ENCODE assay signal across 2 cellular contexts in genomic region chr1:17538428-17539130, GRCh38.
TF ChIP-seq lines count a peak whose summit lies in the region.

No MANE protein-coding gene starts in this region.

TF ChIP-seq in IMR-90, 13 proteins besides CTCF, POLR2A, EP300 and RAD21 (continued from another document):
- no peak for TF ChIP-seq NFE2L2 (IDR thresholded peaks at IDR 0.05; ENCODE audit: low read depth, low read length)
- TF ChIP-seq MAZ (IDR thresholded peaks at IDR 0.05; ENCODE audit: borderline replicate concordance, low read depth, low read length) = no peak
- no peak for TF ChIP-seq FOS (IDR thresholded peaks at IDR 0.05; ENCODE audit: low read depth, low read length)
- no peak for TF ChIP-seq BHLHE40 (IDR thresholded peaks at IDR 0.05; ENCODE audit: low read depth, low read length)
- no peak for TF ChIP-seq ELK1 (IDR thresholded peaks at IDR 0.05; ENCODE audit: borderline replicate concordance, low read depth, low read length)
- no peak for TF ChIP-seq RFX5 (IDR thresholded peaks at IDR 0.05; ENCODE audit: low read depth, low read length)
- no peak for TF ChIP-seq CHD1 (IDR thresholded peaks at IDR 0.05; ENCODE audit: low read depth, low read length)
- no peak for TF ChIP-seq CEBPB (IDR thresholded peaks at IDR 0.05; ENCODE audit: low read depth, low read length)
TF ChIP-seq in IMR-90: peak in this region for 0.

TF ChIP-seq in WTC11, 78 proteins besides CTCF, POLR2A, EP300 and RAD21 (continued from another document):
- TF ChIP-seq PRDM15 (CRISPR knock-in tag; IDR thresholded peaks at IDR 0.05) (no peak), ATF2 (CRISPR knock-in tag; IDR thresholded peaks at IDR 0.05; ENCODE audit: borderline replicate concordance, low read depth) (no peak)
